3 cellular contexts compared by ENCODE assay signal in genomic region chr14:67162390-67162789, GRCh38.
TF ChIP-seq lines count a peak whose summit lies in the region.

No MANE protein-coding gene starts in this region.

TF ChIP-seq in A549, 52 proteins besides CTCF, POLR2A, EP300 and RAD21 (continued from another document):
- TF ChIP-seq NFE2L2 (conservative IDR thresholded peaks at IDR 0.05; ENCODE audit: low read length), result no peak
- TF ChIP-seq REST (IDR thresholded peaks at IDR 0.05), result no peak

TF ChIP-seq in Ishikawa, 13 proteins besides CTCF, POLR2A, EP300 and RAD21 (continued from another document):
- TF ChIP-seq CEBPB (IDR thresholded peaks at IDR 0.05), result peak; percentile 38; the same call in 1 of the 2 replicates
- no peak for TF ChIP-seq REST (IDR thresholded peaks at IDR 0.05; ENCODE audit: low read depth)

TF ChIP-seq in K562, 482 proteins besides CTCF, POLR2A, EP300 and RAD21 (continued from another document):
- TF ChIP-seq ZBTB17 (CRISPR knock-in tag; IDR thresholded peaks at IDR 0.05) (no peak), CEBPB (tag; IDR thresholded peaks at IDR 0.05) (peak; percentile 33; the same call in 1 of the 2 replicates), ATF3 (IDR thresholded peaks at IDR 0.05) (peak; percentile 21; the same call in 1 of the 2 replicates), ATF3 (CRISPR knock-in tag; conservative IDR thresholded peaks at IDR 0.05) (no peak)
